ENCODE assay signal across 19 cellular contexts in the genomic region with DNA sequence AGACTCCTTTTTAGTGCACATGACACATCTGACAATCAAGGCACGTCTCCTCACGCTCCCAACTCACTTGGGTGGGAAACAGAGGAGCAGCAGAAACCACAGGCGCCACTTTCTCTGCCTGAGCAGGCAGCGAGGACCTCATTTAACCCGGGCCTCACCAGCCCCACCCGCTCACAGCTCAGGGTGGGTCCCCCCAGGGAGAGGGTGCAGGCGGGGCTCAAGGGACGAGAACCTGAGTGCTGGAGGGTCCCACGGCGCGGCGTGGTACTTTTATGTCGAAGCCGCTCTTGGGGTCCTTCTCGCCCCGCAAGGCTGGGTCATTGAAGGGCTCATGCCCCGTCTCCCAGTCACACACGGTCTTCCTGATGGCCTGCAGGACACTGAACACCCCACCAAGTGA.
"Had no signal": no experiment of that assay in that cellular context is flagged by ENCODE, and none has a peak within 500 bp of the region (broad histone marks: within the 10 kb centered on the region; RNA-seq: fewer than 3 reads in every experiment).

No MANE protein-coding gene starts in this region.

- H3K27ac ChIP-seq: coronary artery, heart left ventricle, parathyroid adenoma, psoas muscle, right lobe of liver, stomach, thoracic aorta, transverse colon, uterus had no signal

- H3K9ac ChIP-seq: parathyroid adenoma had no signal

- H2AFZ ChIP-seq: parathyroid adenoma had no signal

- H3K4me1 Mint-ChIP-seq: endodermal cell, nephron had no signal

- H3K36me3 ChIP-seq: uterus had no signal

- H3K27me3 ChIP-seq: heart left ventricle, right lobe of liver, stomach, transverse colon, uterus had no signal

- H3K27ac Mint-ChIP-seq: nephron had no signal

- H3K4me3 ChIP-seq: coronary artery, heart left ventricle, mucosa of descending colon, psoas muscle, right lobe of liver, stomach, thoracic aorta, transverse colon, uterus had no signal

- DNase-seq: effector CD4-positive, alpha-beta T cell; endodermal cell; heart left ventricle; hippocampal formation; kidney glomerular epithelial cell; mucosa of descending colon; psoas muscle; retina; right lobe of liver; stimulated activated naive CD4-positive, alpha-beta T cell; stomach; substantia nigra; transverse colon; uterus had no signal

- H3K4me1 ChIP-seq: heart left ventricle, parathyroid adenoma, psoas muscle, right lobe of liver, transverse colon, uterus had no signal

- H3K9me3 ChIP-seq: heart left ventricle, mucosa of descending colon, psoas muscle, right lobe of liver, stomach, thoracic aorta, transverse colon, uterus had no signal

- ATAC-seq: heart left ventricle, psoas muscle had no signal

- H3K9me3 Mint-ChIP-seq: endodermal cell, nephron had no signal

- H3K4me3 Mint-ChIP-seq: endodermal cell, nephron had no signal

- FAIRE-seq: frontal cortex had no signal

- H3K79me2 ChIP-seq: parathyroid adenoma had no signal
